Comparison of ENCODE assay signal across 1 cellular context in the genomic region with DNA sequence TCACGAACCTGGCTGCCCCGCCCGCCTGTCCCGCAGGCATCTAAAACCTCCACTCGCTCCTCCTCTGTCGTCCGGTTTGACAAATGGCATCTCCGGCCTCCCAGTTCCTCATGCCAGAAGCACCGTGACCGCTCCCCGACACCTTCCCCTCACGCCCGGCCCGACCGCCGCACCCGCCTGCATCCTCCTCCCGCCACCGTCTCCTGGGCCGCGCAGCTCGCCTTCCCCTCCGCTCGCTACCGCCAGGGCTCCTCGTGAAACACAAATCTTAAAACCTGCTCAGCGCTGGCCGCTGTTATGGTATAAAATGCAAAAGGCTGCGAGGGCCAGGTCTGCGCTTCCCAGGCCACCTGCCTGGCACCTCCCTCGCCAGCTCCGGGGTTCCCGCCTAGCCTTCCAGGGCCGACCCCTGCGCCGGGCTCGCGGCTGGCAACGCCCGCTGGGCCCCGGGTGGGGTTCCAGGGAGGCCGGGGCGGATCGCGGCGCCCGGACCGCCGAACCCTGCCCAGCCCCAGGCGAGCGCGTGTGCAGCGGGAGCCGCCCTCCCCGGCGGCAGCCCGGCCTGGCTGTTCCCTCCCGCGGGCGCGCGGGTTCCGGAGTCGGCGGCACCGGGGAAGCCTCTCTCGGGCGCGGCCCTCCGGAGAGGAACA.
TF ChIP-seq lines count a peak whose summit lies in the region.

No MANE protein-coding gene starts in this region.

TF ChIP-seq in GM12878, 131 proteins besides CTCF, POLR2A, EP300 and RAD21:
- peak; percentile 80; the same call in 1 of the 2 replicates for TF ChIP-seq BACH1 (IDR thresholded peaks at IDR 0.05; ENCODE audit: borderline replicate concordance)
- TF ChIP-seq, protein P1, sequence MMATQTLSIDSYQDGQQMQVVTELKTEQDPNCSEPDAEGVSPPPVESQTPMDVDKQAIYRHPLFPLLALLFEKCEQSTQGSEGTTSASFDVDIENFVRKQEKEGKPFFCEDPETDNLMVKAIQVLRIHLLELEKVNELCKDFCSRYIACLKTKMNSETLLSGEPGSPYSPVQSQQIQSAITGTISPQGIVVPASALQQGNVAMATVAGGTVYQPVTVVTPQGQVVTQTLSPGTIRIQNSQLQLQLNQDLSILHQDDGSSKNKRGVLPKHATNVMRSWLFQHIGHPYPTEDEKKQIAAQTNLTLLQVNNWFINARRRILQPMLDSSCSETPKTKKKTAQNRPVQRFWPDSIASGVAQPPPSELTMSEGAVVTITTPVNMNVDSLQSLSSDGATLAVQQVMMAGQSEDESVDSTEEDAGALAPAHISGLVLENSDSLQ (IDR thresholded peaks at IDR 0.05) = 0 out of 2 replicates have a peak, but pooled peaks have one; percentile 15
- TF ChIP-seq ZNF24 (IDR thresholded peaks at IDR 0.05) = 0 out of 2 replicates have a peak, but pooled peaks have one; percentile 24
- TF ChIP-seq, protein P2, sequence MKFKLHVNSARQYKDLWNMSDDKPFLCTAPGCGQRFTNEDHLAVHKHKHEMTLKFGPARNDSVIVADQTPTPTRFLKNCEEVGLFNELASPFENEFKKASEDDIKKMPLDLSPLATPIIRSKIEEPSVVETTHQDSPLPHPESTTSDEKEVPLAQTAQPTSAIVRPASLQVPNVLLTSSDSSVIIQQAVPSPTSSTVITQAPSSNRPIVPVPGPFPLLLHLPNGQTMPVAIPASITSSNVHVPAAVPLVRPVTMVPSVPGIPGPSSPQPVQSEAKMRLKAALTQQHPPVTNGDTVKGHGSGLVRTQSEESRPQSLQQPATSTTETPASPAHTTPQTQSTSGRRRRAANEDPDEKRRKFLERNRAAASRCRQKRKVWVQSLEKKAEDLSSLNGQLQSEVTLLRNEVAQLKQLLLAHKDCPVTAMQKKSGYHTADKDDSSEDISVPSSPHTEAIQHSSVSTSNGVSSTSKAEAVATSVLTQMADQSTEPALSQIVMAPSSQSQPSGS (IDR thresholded peaks at IDR 0.05; ENCODE audit: low read length) = no peak
- TF ChIP-seq TCF12 (IDR thresholded peaks at IDR 0.05; ENCODE audit: low read depth, low read length) = no peak
- TF ChIP-seq DPF2 (IDR thresholded peaks at IDR 0.05) = no peak
- TF ChIP-seq RB1 (IDR thresholded peaks at IDR 0.05; ENCODE audit: borderline replicate concordance) = no peak
- TF ChIP-seq SMARCA5 (IDR thresholded peaks at IDR 0.05) = peak; percentile 77
- TF ChIP-seq NR2F1 (conservative IDR thresholded peaks at IDR 0.05) = peak; percentile 78
- TF ChIP-seq BMI1 (IDR thresholded peaks at IDR 0.05; ENCODE audit: borderline replicate concordance) = no peak
- TF ChIP-seq LARP7 (IDR thresholded peaks at IDR 0.05) = peak; percentile 97
- peak; percentile 29; the same call in 1 of the 2 replicates for TF ChIP-seq SPI1 (IDR thresholded peaks at IDR 0.05; ENCODE audit: borderline replicate concordance, insufficient read depth, low read depth, low read length)
- TF ChIP-seq, protein P3, sequence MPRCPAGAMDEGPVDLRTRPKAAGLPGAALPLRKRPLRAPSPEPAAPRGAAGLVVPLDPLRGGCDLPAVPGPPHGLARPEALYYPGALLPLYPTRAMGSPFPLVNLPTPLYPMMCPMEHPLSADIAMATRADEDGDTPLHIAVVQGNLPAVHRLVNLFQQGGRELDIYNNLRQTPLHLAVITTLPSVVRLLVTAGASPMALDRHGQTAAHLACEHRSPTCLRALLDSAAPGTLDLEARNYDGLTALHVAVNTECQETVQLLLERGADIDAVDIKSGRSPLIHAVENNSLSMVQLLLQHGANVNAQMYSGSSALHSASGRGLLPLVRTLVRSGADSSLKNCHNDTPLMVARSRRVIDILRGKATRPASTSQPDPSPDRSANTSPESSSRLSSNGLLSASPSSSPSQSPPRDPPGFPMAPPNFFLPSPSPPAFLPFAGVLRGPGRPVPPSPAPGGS (IDR thresholded peaks at IDR 0.05; ENCODE audit: borderline replicate concordance, insufficient read depth, low read depth, low read length, poor library complexity, severe bottlenecking) = peak; percentile 6
- peak; percentile 85; the same call in 1 of the 2 replicates for TF ChIP-seq GATAD2B (conservative IDR thresholded peaks at IDR 0.05; ENCODE audit: low read depth)
- TF ChIP-seq ASH2L (IDR thresholded peaks at IDR 0.05; ENCODE audit: borderline replicate concordance, low read depth) = 0 out of 2 replicates have a peak, but pooled peaks have one; percentile 76
- TF ChIP-seq ZSCAN29 (IDR thresholded peaks at IDR 0.05) = peak; percentile 64; the same call in 1 of the 2 replicates
